ENCODE assay signal across 1 cellular context in the genomic region with DNA sequence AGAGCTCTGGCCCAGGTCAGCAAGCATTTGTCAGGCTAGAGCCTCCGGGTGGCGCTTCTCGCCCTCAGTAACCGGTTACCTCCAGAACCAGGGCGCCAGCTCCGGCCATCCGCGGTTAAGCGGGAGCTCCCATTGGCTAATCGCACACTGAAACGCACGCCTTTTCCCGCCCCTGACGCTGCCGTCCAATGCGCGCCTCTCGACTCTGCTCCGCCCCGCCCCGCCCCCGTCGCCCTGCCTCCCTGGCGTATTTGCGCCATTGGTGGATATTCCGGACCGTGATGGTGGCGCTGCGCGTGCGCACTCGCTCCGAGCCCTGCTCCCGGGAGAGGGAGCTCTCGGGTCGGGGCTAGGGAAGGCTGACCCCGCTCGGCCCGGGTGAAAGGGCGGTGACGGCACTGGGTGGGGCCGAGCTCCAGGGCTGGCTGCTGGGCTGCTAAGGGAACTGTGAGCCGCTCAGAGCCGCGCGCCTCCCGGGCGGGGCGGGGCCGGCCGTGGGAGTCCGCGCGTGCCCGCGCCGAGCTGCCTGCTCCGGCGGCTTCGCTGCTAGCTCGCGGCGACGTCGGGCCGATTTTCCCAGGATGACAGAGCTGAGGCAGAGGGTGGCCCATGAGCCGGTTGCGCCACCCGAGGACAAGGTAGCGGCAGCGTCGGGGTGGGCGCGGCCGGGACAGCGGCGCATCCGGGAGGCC.
TF ChIP-seq lines count a peak whose summit lies in the region.

A gene (plus strand): TSS at position 497 of the 692 bp plus-strand sequence. CDS start 85 bp downstream, at position 582.

TF ChIP-seq in HEK293, 187 proteins besides CTCF, POLR2A, EP300 and RAD21 (continued from another document):
- TF ChIP-seq ZBTB20 (tag by site-specific recombination; IDR thresholded peaks at IDR 0.05) (peak; percentile 73), ZNF600 (tag by site-specific recombination; IDR thresholded peaks at IDR 0.05) (peak; percentile 96), KLF1 (tag by site-specific recombination; IDR thresholded peaks at IDR 0.05) (peak; percentile 92), ZNF629 (tag by site-specific recombination; IDR thresholded peaks at IDR 0.05) (0 out of 2 replicates have a peak, but pooled peaks have one; percentile 4), BCL11B (tag by site-specific recombination; IDR thresholded peaks at IDR 0.05; ENCODE audit: low read depth) (0 out of 2 replicates have a peak, but pooled peaks have one; percentile 22), ZNF155 (tag by site-specific recombination; IDR thresholded peaks at IDR 0.05) (no peak), GLIS2 (tag by site-specific recombination; IDR thresholded peaks at IDR 0.05) (0 out of 2 replicates have a peak, but pooled peaks have one; percentile 56), ZNF561 (tag by site-specific recombination; IDR thresholded peaks at IDR 0.05; ENCODE audit: borderline replicate concordance) (peak; percentile 54; the same call in 1 of the 2 replicates), ZNF521 (tag by site-specific recombination; IDR thresholded peaks at IDR 0.05) (no peak), HOXC10 (CRISPR knock-in tag; IDR thresholded peaks at IDR 0.05) (no peak), ZNF830 (tag by site-specific recombination; IDR thresholded peaks at IDR 0.05; ENCODE audit: low read depth) (no peak), IKZF3 (tag by site-specific recombination; IDR thresholded peaks at IDR 0.05) (peak; percentile 97), ZNF658 (tag by site-specific recombination; IDR thresholded peaks at IDR 0.05) (no peak), ZNF335 (tag by site-specific recombination; conservative IDR thresholded peaks at IDR 0.05) (peak; percentile 3; the same call in 1 of the 2 replicates), ZNF596 (tag by site-specific recombination; IDR thresholded peaks at IDR 0.05) (peak; percentile 39; the same call in 1 of the 2 replicates), ZNF416 (tag by site-specific recombination; IDR thresholded peaks at IDR 0.05) (no peak), ZFHX2 (tag by site-specific recombination; conservative IDR thresholded peaks at IDR 0.05) (no peak), KLF16 (tag by site-specific recombination; IDR thresholded peaks at IDR 0.05) (0 out of 2 replicates have a peak, but pooled peaks have one; percentile 13), KLF8 (tag by site-specific recombination; IDR thresholded peaks at IDR 0.05) (peak; percentile 72), ZNF10 (tag by site-specific recombination; IDR thresholded peaks at IDR 0.05) (no peak), GLIS1 (tag by site-specific recombination; IDR thresholded peaks at IDR 0.05) (0 out of 2 replicates have a peak, but pooled peaks have one; percentile 6), ZNF221 (tag by site-specific recombination; IDR thresholded peaks at IDR 0.05; ENCODE audit: borderline replicate concordance) (no peak), SP3 (tag by site-specific recombination; IDR thresholded peaks at IDR 0.05) (peak; percentile 96), BCL11A (tag by site-specific recombination; IDR thresholded peaks at IDR 0.05; ENCODE audit: low read depth) (peak; percentile 95), ZNF558 (tag by site-specific recombination; IDR thresholded peaks at IDR 0.05) (no peak), EGR2 (tag by site-specific recombination; IDR thresholded peaks at IDR 0.05; ENCODE audit: low read depth) (no peak), ZNF24 (tag by site-specific recombination; IDR thresholded peaks at IDR 0.05) (0 out of 2 replicates have a peak, but pooled peaks have one; percentile 6), ZNF654 (tag by site-specific recombination; IDR thresholded peaks at IDR 0.05; ENCODE audit: low read depth) (peak; percentile 63)
- TF ChIP-seq, protein P1, sequence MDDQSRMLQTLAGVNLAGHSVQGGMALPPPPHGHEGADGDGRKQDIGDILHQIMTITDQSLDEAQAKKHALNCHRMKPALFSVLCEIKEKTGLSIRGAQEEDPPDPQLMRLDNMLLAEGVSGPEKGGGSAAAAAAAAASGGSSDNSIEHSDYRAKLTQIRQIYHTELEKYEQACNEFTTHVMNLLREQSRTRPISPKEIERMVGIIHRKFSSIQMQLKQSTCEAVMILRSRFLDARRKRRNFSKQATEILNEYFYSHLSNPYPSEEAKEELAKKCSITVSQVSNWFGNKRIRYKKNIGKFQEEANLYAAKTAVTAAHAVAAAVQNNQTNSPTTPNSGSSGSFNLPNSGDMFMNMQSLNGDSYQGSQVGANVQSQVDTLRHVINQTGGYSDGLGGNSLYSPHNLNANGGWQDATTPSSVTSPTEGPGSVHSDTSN (CRISPR knock-in tag; IDR thresholded peaks at IDR 0.05), result peak; percentile 81
- TF ChIP-seq, protein P2, sequence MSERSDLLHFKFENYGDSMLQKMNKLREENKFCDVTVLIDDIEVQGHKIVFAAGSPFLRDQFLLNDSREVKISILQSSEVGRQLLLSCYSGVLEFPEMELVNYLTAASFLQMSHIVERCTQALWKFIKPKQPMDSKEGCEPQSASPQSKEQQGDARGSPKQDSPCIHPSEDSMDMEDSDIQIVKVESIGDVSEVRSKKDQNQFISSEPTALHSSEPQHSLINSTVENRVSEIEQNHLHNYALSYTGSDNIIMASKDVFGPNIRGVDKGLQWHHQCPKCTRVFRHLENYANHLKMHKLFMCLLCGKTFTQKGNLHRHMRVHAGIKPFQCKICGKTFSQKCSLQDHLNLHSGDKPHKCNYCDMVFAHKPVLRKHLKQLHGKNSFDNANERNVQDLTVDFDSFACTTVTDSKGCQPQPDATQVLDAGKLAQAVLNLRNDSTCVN (tag by site-specific recombination; optimal IDR thresholded peaks at IDR 0.05), result peak; percentile 89
- TF ChIP-seq, protein P3, sequence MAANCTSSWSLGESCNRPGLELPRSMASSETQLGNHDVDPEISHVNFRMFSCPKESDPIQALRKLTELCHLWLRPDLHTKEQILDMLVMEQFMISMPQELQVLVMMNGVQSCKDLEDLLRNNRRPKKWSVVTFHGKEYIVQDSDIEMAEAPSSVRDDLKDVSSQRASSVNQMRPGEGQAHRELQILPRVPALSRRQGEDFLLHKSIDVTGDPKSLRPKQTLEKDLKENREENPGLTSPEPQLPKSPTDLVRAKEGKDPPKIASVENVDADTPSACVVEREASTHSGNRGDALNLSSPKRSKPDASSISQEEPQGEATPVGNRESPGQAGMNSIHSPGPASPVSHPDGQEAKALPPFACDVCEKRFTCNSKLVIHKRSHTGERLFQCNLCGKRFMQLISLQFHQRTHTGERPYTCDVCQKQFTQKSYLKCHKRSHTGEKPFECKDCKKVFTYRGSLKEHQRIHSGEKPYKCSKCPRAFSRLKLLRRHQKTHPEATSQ (tag by site-specific recombination; IDR thresholded peaks at IDR 0.05), result no peak
- TF ChIP-seq, protein P4, sequence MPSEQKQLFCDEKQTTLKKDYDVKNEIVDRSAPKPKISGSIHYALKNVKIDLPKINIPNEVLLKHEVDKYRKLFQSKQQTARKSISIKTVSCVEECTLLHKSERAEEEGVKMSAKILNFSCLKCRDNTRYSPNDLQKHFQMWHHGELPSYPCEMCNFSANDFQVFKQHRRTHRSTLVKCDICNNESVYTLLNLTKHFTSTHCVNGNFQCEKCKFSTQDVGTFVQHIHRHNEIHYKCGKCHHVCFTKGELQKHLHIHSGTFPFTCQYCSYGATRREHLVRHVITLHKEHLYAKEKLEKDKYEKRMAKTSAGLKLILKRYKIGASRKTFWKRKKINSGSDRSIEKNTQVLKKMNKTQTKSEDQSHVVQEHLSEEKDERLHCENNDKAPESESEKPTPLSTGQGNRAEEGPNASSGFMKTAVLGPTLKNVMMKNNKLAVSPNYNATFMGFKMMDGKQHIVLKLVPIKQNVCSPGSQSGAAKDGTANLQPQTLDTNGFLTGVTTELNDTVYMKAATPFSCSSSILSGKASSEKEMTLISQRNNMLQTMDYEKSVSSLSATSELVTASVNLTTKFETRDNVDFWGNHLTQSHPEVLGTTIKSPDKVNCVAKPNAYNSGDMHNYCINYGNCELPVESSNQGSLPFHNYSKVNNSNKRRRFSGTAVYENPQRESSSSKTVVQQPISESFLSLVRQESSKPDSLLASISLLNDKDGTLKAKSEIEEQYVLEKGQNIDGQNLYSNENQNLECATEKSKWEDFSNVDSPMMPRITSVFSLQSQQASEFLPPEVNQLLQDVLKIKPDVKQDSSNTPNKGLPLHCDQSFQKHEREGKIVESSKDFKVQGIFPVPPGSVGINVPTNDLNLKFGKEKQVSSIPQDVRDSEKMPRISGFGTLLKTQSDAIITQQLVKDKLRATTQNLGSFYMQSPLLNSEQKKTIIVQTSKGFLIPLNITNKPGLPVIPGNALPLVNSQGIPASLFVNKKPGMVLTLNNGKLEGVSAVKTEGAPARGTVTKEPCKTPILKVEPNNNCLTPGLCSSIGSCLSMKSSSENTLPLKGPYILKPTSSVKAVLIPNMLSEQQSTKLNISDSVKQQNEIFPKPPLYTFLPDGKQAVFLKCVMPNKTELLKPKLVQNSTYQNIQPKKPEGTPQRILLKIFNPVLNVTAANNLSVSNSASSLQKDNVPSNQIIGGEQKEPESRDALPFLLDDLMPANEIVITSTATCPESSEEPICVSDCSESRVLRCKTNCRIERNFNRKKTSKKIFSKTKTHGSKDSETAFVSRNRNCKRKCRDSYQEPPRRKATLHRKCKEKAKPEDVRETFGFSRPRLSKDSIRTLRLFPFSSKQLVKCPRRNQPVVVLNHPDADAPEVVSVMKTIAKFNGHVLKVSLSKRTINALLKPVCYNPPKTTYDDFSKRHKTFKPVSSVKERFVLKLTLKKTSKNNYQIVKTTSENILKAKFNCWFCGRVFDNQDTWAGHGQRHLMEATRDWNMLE (tag by site-specific recombination; conservative IDR thresholded peaks at IDR 0.05; ENCODE audit: low read depth), result no peak
- TF ChIP-seq, protein P5, sequence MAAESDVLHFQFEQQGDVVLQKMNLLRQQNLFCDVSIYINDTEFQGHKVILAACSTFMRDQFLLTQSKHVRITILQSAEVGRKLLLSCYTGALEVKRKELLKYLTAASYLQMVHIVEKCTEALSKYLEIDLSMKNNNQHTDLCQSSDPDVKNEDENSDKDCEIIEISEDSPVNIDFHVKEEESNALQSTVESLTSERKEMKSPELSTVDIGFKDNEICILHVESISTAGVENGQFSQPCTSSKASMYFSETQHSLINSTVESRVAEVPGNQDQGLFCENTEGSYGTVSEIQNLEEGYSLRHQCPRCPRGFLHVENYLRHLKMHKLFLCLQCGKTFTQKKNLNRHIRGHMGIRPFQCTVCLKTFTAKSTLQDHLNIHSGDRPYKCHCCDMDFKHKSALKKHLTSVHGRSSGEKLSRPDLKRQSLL (tag by site-specific recombination; IDR thresholded peaks at IDR 0.05), result peak; percentile 51; the same call in 1 of the 2 replicates
- TF ChIP-seq, protein P6, sequence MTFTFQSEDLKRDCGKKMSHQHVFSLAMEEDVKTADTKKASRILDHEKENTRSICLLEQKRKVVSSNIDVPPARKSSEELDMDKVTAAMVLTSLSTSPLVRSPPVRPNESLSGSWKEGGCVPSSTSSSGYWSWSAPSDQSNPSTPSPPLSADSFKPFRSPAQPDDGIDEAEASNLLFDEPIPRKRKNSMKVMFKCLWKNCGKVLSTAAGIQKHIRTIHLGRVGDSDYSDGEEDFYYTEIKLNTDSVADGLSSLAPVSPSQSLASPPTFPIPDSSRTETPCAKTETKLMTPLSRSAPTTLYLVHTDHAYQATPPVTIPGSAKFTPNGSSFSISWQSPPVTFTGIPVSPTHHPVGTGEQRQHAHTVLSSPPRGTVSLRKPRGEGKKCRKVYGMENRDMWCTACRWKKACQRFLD (tag by site-specific recombination; IDR thresholded peaks at IDR 0.05), result no peak
